In genomic region chr12:14836336-14837210, GRCh38 we compare ENCODE assay signal across 1 cellular context.
TF ChIP-seq lines count a peak whose summit lies in the region.

No MANE protein-coding gene starts in this region.

TF ChIP-seq in WTC11, 78 proteins besides CTCF, POLR2A, EP300 and RAD21 (continued from another document):
- TF ChIP-seq PRDM15 (CRISPR knock-in tag; IDR thresholded peaks at IDR 0.05) (no peak), FOXJ3 (CRISPR knock-in tag; IDR thresholded peaks at IDR 0.05; ENCODE audit: borderline replicate concordance) (no peak), ATF2 (CRISPR knock-in tag; IDR thresholded peaks at IDR 0.05; ENCODE audit: borderline replicate concordance, low read depth) (no peak), ZNF281 (CRISPR knock-in tag; IDR thresholded peaks at IDR 0.05) (no peak), SP1 (CRISPR knock-in tag; conservative IDR thresholded peaks at IDR 0.05) (no peak), FOXP1 (CRISPR knock-in tag; IDR thresholded peaks at IDR 0.05; ENCODE audit: borderline replicate concordance) (no peak)
TF ChIP-seq in WTC11: peak in this region for 0.
